In the genomic region with DNA sequence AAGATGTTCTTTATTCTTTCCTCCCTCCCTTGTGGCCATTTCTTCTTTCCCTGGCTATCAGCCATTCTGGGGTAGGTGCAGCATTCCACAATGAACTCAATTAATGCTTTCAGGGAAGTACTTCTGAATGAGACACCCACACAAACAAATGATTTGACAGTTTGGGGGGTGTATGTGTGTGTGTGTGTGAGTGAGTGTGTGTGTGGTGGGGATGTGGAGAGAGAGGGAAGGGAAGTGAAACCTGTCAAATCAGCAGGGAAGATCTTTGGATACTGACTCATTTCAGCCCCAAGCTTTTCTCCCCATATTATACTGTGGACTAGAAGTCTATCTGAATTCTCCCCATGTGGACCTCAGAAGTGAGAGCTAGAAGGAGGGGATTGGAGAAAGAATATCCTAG, we compare ENCODE assay signal across 16 cellular contexts.
DNase-seq lines count a peak whose midpoint lies in the region; TF ChIP-seq lines count a peak whose summit lies in the region.
"Had no signal": no experiment of that assay in that cellular context is flagged by ENCODE, and none has a peak within 500 bp of the region (broad histone marks: within the 10 kb centered on the region; RNA-seq: fewer than 3 reads in every experiment).

No MANE protein-coding gene starts in this region.

- H3K9me3 Mint-ChIP-seq in dendritic cell treated with granulocyte-macrophage colony-stimulating factor and Interleukin-4, amounts not matched to agents 40 ng/mL and 50 ng/mL, for 4 days: no peaks in the 10 kb centered on the region
- H3K9me3 Mint-ChIP-seq: activated CD8-positive, alpha-beta T cell treated with anti-CD3 and anti-CD28 coated beads for 36 hours; H9; mesothelial cell of epicardium had no signal

- no peak for TF ChIP-seq EP300 in transverse colon (IDR thresholded peaks at IDR 0.05; ENCODE audit: low read depth)

- H3K4me3 ChIP-seq in GM12865 (ENCODE audit: low read depth, low read length): no peak overlapping the region
- H3K4me3 ChIP-seq in transverse colon: no peak overlapping the region
- H3K4me3 ChIP-seq: SJCRH30, suprapubic skin had no signal

- no peaks in the 10 kb centered on the region for H3K9me3 ChIP-seq in transverse colon
- H3K9me3 ChIP-seq: SJCRH30, suprapubic skin had no signal

- TF ChIP-seq CTCF in GM12865 (IDR thresholded peaks at IDR 0.05; ENCODE audit: insufficient read depth, low read depth, low read length, missing control alignments) (no peak), transverse colon (IDR thresholded peaks at IDR 0.05) (no peak)

- H3K27me3 ChIP-seq in transverse colon: no peaks in the 10 kb centered on the region
- H3K27me3 ChIP-seq: SJCRH30, suprapubic skin had no signal

- peak overlapping the region; percentile 74 for H3K27ac Mint-ChIP-seq in dendritic cell treated with granulocyte-macrophage colony-stimulating factor and Interleukin-4, amounts not matched to agents 40 ng/mL and 50 ng/mL, for 4 days
- H3K27ac Mint-ChIP-seq: activated CD8-positive, alpha-beta T cell treated with anti-CD3 and anti-CD28 coated beads for 36 hours; H9; mesothelial cell of epicardium had no signal

- no peak for TF ChIP-seq POLR2A in transverse colon (IDR thresholded peaks at IDR 0.05)

- H3K4me1 ChIP-seq in transverse colon: no peaks in the 10 kb centered on the region
- H3K4me1 ChIP-seq: SJCRH30 had no signal

- intact Hi-C loops in dendritic cell treated with granulocyte-macrophage colony-stimulating factor and Interleukin-4, amounts not matched to agents 40 ng/mL and 50 ng/mL, for 4 days (cut with micrococcal nuclease): no loop called here
- intact Hi-C loops in posterior vena cava (cut with DNase I) (no loop called here), transverse colon (cut with DNase I; ENCODE audit: low total_unique reads) (no loop called here)

- H3K36me3 ChIP-seq in transverse colon: no peaks in the 10 kb centered on the region
- H3K36me3 ChIP-seq: suprapubic skin had no signal

- H3K36me3 Mint-ChIP-seq in dendritic cell treated with granulocyte-macrophage colony-stimulating factor and Interleukin-4, amounts not matched to agents 40 ng/mL and 50 ng/mL, for 4 days (ENCODE audit: low read depth): no peaks in the 10 kb centered on the region
- H3K36me3 Mint-ChIP-seq: mesothelial cell of epicardium had no signal

- peaks cover 72% of the 10 kb centered on the region for H3K4me1 Mint-ChIP-seq in dendritic cell treated with granulocyte-macrophage colony-stimulating factor and Interleukin-4, amounts not matched to agents 40 ng/mL and 50 ng/mL, for 4 days (ENCODE audit: low read depth)

- H3K4me3 Mint-ChIP-seq in dendritic cell treated with granulocyte-macrophage colony-stimulating factor and Interleukin-4, amounts not matched to agents 40 ng/mL and 50 ng/mL, for 4 days: no peak overlapping the region
- H3K4me3 Mint-ChIP-seq: activated CD8-positive, alpha-beta T cell treated with anti-CD3 and anti-CD28 coated beads for 36 hours; H9; mesothelial cell of epicardium had no signal

- H3K27me3 Mint-ChIP-seq in dendritic cell treated with granulocyte-macrophage colony-stimulating factor and Interleukin-4, amounts not matched to agents 40 ng/mL and 50 ng/mL, for 4 days: peaks cover 60% of the 10 kb centered on the region

- DNase-seq in GM12865 (ENCODE audit: low read depth) (peak; percentile 9), NOMO-1 treated with dmso at 0.1 percent for 144 hours (lab: John Stamatoyannopoulos, UW; ENCODE audit: unreplicated experiment) (peak; percentile 77), posterior vena cava (ENCODE audit: low spot score) (peak; percentile 43), RKO (ENCODE audit: low spot score) (no peak), transverse colon (no peak), NCI-H510A (lab: John Stamatoyannopoulos, UW) (no peak)
- DNase-seq in activated naive CD4-positive, alpha-beta T cell treated with anti-CD3 and anti-CD28 coated beads, Interleukin-2, amount 50 U/mL, for 16 hours: no peak
- DNase-seq: activated CD8-positive, alpha-beta T cell treated with anti-CD3 and anti-CD28 coated beads for 36 hours; DMS53; effector memory CD4-positive, alpha-beta T cell; H9; NCI-H1930; SJCRH30 had no signal

- H3K27ac ChIP-seq in transverse colon: no peak overlapping the region
- H3K27ac ChIP-seq: SJCRH30, suprapubic skin had no signal

- in situ Hi-C loops in transverse colon (cut with MboI; ENCODE audit: low pct_ligation_motif_present in 1 of 4, low pct_unique_long_range_greater_than_20kb in 1 of 4, low sequenced_read_pairs in 3 of 4): no loop called here

Comparison
In these comparisons a context has a peak if more than half of its experiments do, and no peak if none do; other contexts are left out.
1. DNase-seq: peak in GM12865 (single experiment), NOMO-1 treated with dmso at 0.1 percent for 144 hours (single experiment) and posterior vena cava (single experiment); none in RKO (single experiment), activated naive CD4-positive, alpha-beta T cell treated with anti-CD3 and anti-CD28 coated beads, Interleukin-2, amount 50 U/mL, for 16 hours (single experiment), transverse colon (single experiment) and NCI-H510A (single experiment).